10 cellular contexts compared by ENCODE assay signal in genomic region chr10:48885376-48885775, GRCh38. TPM values are rescaled to one million over a fixed set of nuclear protein-coding genes. Genes with fewer than 3 reads are reported as not detected.
DNase-seq lines count a peak whose midpoint lies in the region; ATAC-seq, FAIRE-seq and TF ChIP-seq lines count a peak whose summit lies in the region.
"Had no signal": no experiment of that assay in that cellular context is flagged by ENCODE, and none has a peak within 500 bp of the region (broad histone marks: within the 10 kb centered on the region; RNA-seq: fewer than 3 reads in every experiment).

No MANE protein-coding gene starts in this region.

- no peak overlapping the region for H3K4me3 Mint-ChIP-seq in Calu3 (ENCODE audit: low read depth, unreplicated experiment)
- no peak overlapping the region for H3K4me3 Mint-ChIP-seq in stimulated activated naive CD8-positive, alpha-beta T cell treated with anti-CD3 and anti-CD28 coated beads, Interleukin-15, amount 100 ng/mL, for 72 hours
- H3K4me3 Mint-ChIP-seq: stimulated activated naive CD8-positive, alpha-beta T cell treated with anti-CD3 and anti-CD28 coated beads, Interleukin-15, Interleukin-2, amounts not matched to agents 100 ng/mL and 50 ng/mL, for 24 hours had no signal

- no peaks in the 10 kb centered on the region for H3K36me3 Mint-ChIP-seq in Calu3 (ENCODE audit: insufficient read depth, unreplicated experiment)

- BruUV-seq in Calu3 (replicated peaks; lab: Mats Ljungman, UMichigan) (no TSS peak), GM12878 (replicated peaks; lab: Mats Ljungman, UMichigan) (no TSS peak)

- no peaks in the 10 kb centered on the region for H3K79me2 ChIP-seq in GM12878 (ENCODE audit: control insufficient read depth, insufficient read depth, low read length)

- FAIRE-seq in GM12878 (lab: Jason Lieb, UNC), result no peak

- SMC1A ChIA-PET in GM12878 (lab: Charles Lee; ENCODE audit: uncharacterized antibody, unreplicated experiment), result no interaction called here

- CTCF ChIA-PET in Calu3 (lab: Charles Lee) (interaction anchor here (0.6 kb wide), 1 partner anchor 900 kb away, joined by 3 read pairs; no protein-coding TSS in a partner anchor), GM12878 (lab: Yijun Ruan, JAX) (interaction anchor here (0.8 kb wide), 1 partner anchor 571 kb away, joined by 3 read pairs; no protein-coding TSS in a partner anchor)

- no peak overlapping the region for H3K27ac ChIP-seq in GM12878 (ENCODE audit: control insufficient read depth, insufficient read depth)

- TF ChIP-seq RAD21 in GM12878 (IDR thresholded peaks at IDR 0.05; ENCODE audit: insufficient read depth, low read depth, low read length), result no peak

- TF ChIP-seq CTCF in Calu3 (IDR thresholded peaks at IDR 0.05; ENCODE audit: unreplicated experiment), result no peak
- peak in 1 of 3 experiments; percentile 8; a peak in 2 of 6 replicates for TF ChIP-seq CTCF in GM12878 (IDR thresholded peaks at IDR 0.05 in 2 of 3, conservative IDR thresholded peaks at IDR 0.05 in 1 of 3; ENCODE audit: control insufficient read depth in 2 of 3, extremely low read depth in 1 of 3, insufficient read depth in 1 of 3, low read depth in 3 of 3, low read length in 3 of 3)

- no peak for TF ChIP-seq POLR2A in GM12878 (IDR thresholded peaks at IDR 0.05; ENCODE audit: low read depth, low read length)

- no peak overlapping the region for H2AFZ ChIP-seq in GM12878 (ENCODE audit: control insufficient read depth, low read depth, low read length)

- H3K9me3 ChIP-seq in GM12878 (replicated peaks; ENCODE audit: control insufficient read depth, insufficient read depth, low read length), result no peaks in the 10 kb centered on the region; the same call in 2 of the 3 replicates

- no peaks in the 10 kb centered on the region for H3K27me3 ChIP-seq in GM12878 (replicated peaks in 1 of 2; ENCODE audit: control insufficient read depth in 2 of 2, insufficient read depth in 2 of 2, low read length in 1 of 2)

- TF ChIP-seq EP300 in GM12878 (IDR thresholded peaks at IDR 0.05; ENCODE audit: borderline replicate concordance in 1 of 2, control insufficient read depth in 1 of 2, low read depth in 2 of 2, low read length in 2 of 2), result no peak

- DNase-seq in Calu3 (peak; percentile 24), HuH-7 (ENCODE audit: low spot score) (peak; percentile 19), GM12878 (ENCODE audit: low read depth, low spot score) (no peak), left colon (peak in 1 of 2 donors; percentile 15), ureter (ENCODE audit: low spot score) (no peak), sciatic nerve (ENCODE audit: low spot score) (no peak)
- DNase-seq in stimulated activated naive CD8-positive, alpha-beta T cell treated with anti-CD3 and anti-CD28 coated beads, Interleukin-15, amount 100 ng/mL, for 72 hours, result no peak
- DNase-seq: effector CD4-positive, alpha-beta T cell had no signal

- no peaks in the 10 kb centered on the region for H3K9me3 Mint-ChIP-seq in Calu3 (ENCODE audit: low read depth, unreplicated experiment)
- no peaks in the 10 kb centered on the region for H3K9me3 Mint-ChIP-seq in stimulated activated naive CD8-positive, alpha-beta T cell treated with anti-CD3 and anti-CD28 coated beads, Interleukin-15, amount 100 ng/mL, for 72 hours
- H3K9me3 Mint-ChIP-seq: stimulated activated naive CD8-positive, alpha-beta T cell treated with anti-CD3 and anti-CD28 coated beads, Interleukin-15, Interleukin-2, amounts not matched to agents 100 ng/mL and 50 ng/mL, for 24 hours had no signal

- intact Hi-C loops in Calu3 (cut with micrococcal nuclease; ENCODE audit: unreplicated experiment) (no loop called here), GM12878 (cut with micrococcal nuclease; ENCODE audit: unreplicated experiment) (no loop called here), left colon (cut with DNase I, micrococcal nuclease) (no loop called here), sciatic nerve (cut with DNase I) (no loop called here)

- no peaks in the 10 kb centered on the region; the same call in 1 of the 2 replicates for H3K4me1 ChIP-seq in GM12878 (ENCODE audit: control insufficient read depth, insufficient read depth, low read length)

- H3K4me2 ChIP-seq in GM12878 (ENCODE audit: control insufficient read depth, insufficient read depth), result no peak overlapping the region

- H3K27ac Mint-ChIP-seq in Calu3 (ENCODE audit: unreplicated experiment), result no peak overlapping the region
- H3K27ac Mint-ChIP-seq in stimulated activated naive CD8-positive, alpha-beta T cell treated with anti-CD3 and anti-CD28 coated beads, Interleukin-15, amount 100 ng/mL, for 72 hours, result no peak overlapping the region
- H3K27ac Mint-ChIP-seq: stimulated activated naive CD8-positive, alpha-beta T cell treated with anti-CD3 and anti-CD28 coated beads, Interleukin-15, Interleukin-2, amounts not matched to agents 100 ng/mL and 50 ng/mL, for 24 hours had no signal

- RAD21 ChIA-PET in GM12878 (lab: Charles Lee; ENCODE audit: unreplicated experiment), result interaction anchor here (1.1 kb wide), 1 partner anchor 95 kb away, joined by 3 read pairs; no protein-coding TSS in a partner anchor

- H3K9ac ChIP-seq in GM12878 (ENCODE audit: control insufficient read depth, insufficient read depth, low read length), result no peak overlapping the region

- H3K36me3 ChIP-seq in GM12878 (ENCODE audit: control insufficient read depth in 2 of 2, insufficient read depth in 2 of 2, low read length in 1 of 2), result peaks cover 2 to 12% of the 10 kb centered on the region in 2 experiments; a peak in 3 of 4 replicates

- no peaks in the 10 kb centered on the region for H3K4me1 Mint-ChIP-seq in Calu3 (ENCODE audit: low read depth, unreplicated experiment)
- H3K4me1 Mint-ChIP-seq in stimulated activated naive CD8-positive, alpha-beta T cell treated with anti-CD3 and anti-CD28 coated beads, Interleukin-15, amount 100 ng/mL, for 72 hours, result no peaks in the 10 kb centered on the region

- 97% methylated on average over 2 of the region's 2 CpGs for WGBS in GM12878 (ENCODE audit: insufficient coverage, insufficient replicate concordance, low lambda C conversion rate, missing lambda C conversion rate)

- POLR2A ChIA-PET in GM12878 (lab: Charles Lee), result no interaction called here

- ATAC-seq in GM12878 (0 out of 3 replicates have a peak, but pooled peaks have one; percentile 22), left colon (peak; percentile 52), GM18511 (IDR thresholded peaks at IDR 0.05; ENCODE audit: unreplicated experiment) (no peak), sciatic nerve (no peak)
- ATAC-seq in stimulated activated naive CD8-positive, alpha-beta T cell treated with anti-CD3 and anti-CD28 coated beads, Interleukin-15, amount 100 ng/mL, for 72 hours, result no peak

- in situ Hi-C loops in GM12878 (cut with MboI), result no loop called here

- no peak overlapping the region for H3K4me3 ChIP-seq in GM12878

- no peaks in the 10 kb centered on the region for H4K20me1 ChIP-seq in GM12878 (ENCODE audit: control insufficient read depth, insufficient read depth)

- H3K27me3 Mint-ChIP-seq in Calu3 (ENCODE audit: unreplicated experiment), result peaks cover 87% of the 10 kb centered on the region
- no peaks in the 10 kb centered on the region for H3K27me3 Mint-ChIP-seq in stimulated activated naive CD8-positive, alpha-beta T cell treated with anti-CD3 and anti-CD28 coated beads, Interleukin-15, amount 100 ng/mL, for 72 hours
- H3K27me3 Mint-ChIP-seq: stimulated activated naive CD8-positive, alpha-beta T cell treated with anti-CD3 and anti-CD28 coated beads, Interleukin-15, Interleukin-2, amounts not matched to agents 100 ng/mL and 50 ng/mL, for 24 hours had no signal

TF ChIP-seq in GM12878, 131 proteins besides CTCF, POLR2A, EP300 and RAD21 (continues in another document):
- TF ChIP-seq IRF4 (IDR thresholded peaks at IDR 0.05; ENCODE audit: low read depth, low read length) (no peak), TAF1 (IDR thresholded peaks at IDR 0.05; ENCODE audit: borderline replicate concordance, low read depth, low read length) (no peak), RUNX3 (IDR thresholded peaks at IDR 0.05; ENCODE audit: low read length) (no peak), KLF5 (IDR thresholded peaks at IDR 0.05; ENCODE audit: partially characterized antibody) (no peak), HCFC1 (IDR thresholded peaks at IDR 0.05; ENCODE audit: low read length) (no peak), ASH2L (IDR thresholded peaks at IDR 0.05; ENCODE audit: borderline replicate concordance, low read depth) (no peak), GATAD2B (conservative IDR thresholded peaks at IDR 0.05; ENCODE audit: low read depth) (no peak), CBX3 (IDR thresholded peaks at IDR 0.05; ENCODE audit: borderline replicate concordance, low read depth) (no peak), NR2C2 (IDR thresholded peaks at IDR 0.05; ENCODE audit: borderline replicate concordance, control insufficient read depth, insufficient read length, low read depth) (no peak), CHD1 (IDR thresholded peaks at IDR 0.05; ENCODE audit: low read depth, low read length) (no peak), MYC (IDR thresholded peaks at IDR 0.05; ENCODE audit: insufficient read depth, insufficient read length, insufficient replicate concordance, low read length, severe bottlenecking) (no peak), MTA3 (IDR thresholded peaks at IDR 0.05; ENCODE audit: borderline replicate concordance, low read length) (no peak), SIN3A (IDR thresholded peaks at IDR 0.05; ENCODE audit: low read depth, low read length) (no peak)

RNA-seq across cellular contexts. Expression of gene LRRC18, which starts 54.3 kb away (rescaled TPM):
- total RNA-seq in Calu3 (2022) (not detected in 2 replicates), GM12878 (2014; rRNA removed) (0.17 TPM in 1 of 2 replicates, not detected in the other), GM12878 (2014; rRNA removed; fragmentation: Illumina TruSeq; extraction: Trizol) (not detected in 2 replicates), GM12878 (2021) (not detected in 2 replicates), left colon (not detected), ureter (not detected), sciatic nerve (not detected)
- not detected in 2 replicates for total RNA-seq in GM12878 (2013; cell fraction: nucleolus; rRNA removed)
- polyA plus RNA-seq in GM12878 (2011; ENCODE audit: low read depth), result not detected
- polyA plus RNA-seq in GM12878 (2011; rRNA removed) (not detected in 2 replicates), GM12878 (2014; fragmentation: Illumina TruSeq; extraction: Trizol) (not detected in 2 replicates), GM12878 (2014; fragmentation: Nextera tagmentation; extraction: Ambion mirVana) (under 1 TPM in 1 of 2 experiments, not detected in 1; 0.31 TPM), GM12878 (2014; rRNA removed) (not detected in 2 replicates), GM12878 (2016; fragmentation: Nextera tagmentation; extraction: Ambion mirVana) (under 1 TPM; 0.16 to 0.47 TPM)
- not detected in 2 replicates for polyA plus RNA-seq in GM12878 (2011; cell fraction: cytosol; rRNA removed)
- not detected in 2 replicates for polyA plus RNA-seq in GM12878 (2011; cell fraction: nucleus; rRNA removed)
- polyA plus RNA-seq in GM12878 (2012), result 0.08 TPM in 1 of 2 replicates, not detected in the other
- not detected in 2 replicates for polyA minus RNA-seq in GM12878 (2011; rRNA and poly(A)+ RNA removed)
- polyA minus RNA-seq in GM12878 (2011; cell fraction: cytosol; rRNA and poly(A)+ RNA removed), result not detected in 2 replicates
- not detected in 2 replicates for polyA minus RNA-seq in GM12878 (2011; cell fraction: nucleus; rRNA and poly(A)+ RNA removed)

Comparison
In these comparisons a context has a peak if more than half of its experiments do, and no peak if none do; other contexts are left out.
1. DNase-seq: peak in Calu3 (single experiment) and HuH-7 (single experiment); none in GM12878 (single experiment), ureter (single experiment), stimulated activated naive CD8-positive, alpha-beta T cell treated with anti-CD3 and anti-CD28 coated beads, Interleukin-15, amount 100 ng/mL, for 72 hours (0 of 2) and sciatic nerve (single experiment).
2. ATAC-seq: peak in GM12878 (single experiment) and left colon (single experiment); none in GM18511 (single experiment), stimulated activated naive CD8-positive, alpha-beta T cell treated with anti-CD3 and anti-CD28 coated beads, Interleukin-15, amount 100 ng/mL, for 72 hours (single experiment) and sciatic nerve (single experiment).